In the genomic region with DNA sequence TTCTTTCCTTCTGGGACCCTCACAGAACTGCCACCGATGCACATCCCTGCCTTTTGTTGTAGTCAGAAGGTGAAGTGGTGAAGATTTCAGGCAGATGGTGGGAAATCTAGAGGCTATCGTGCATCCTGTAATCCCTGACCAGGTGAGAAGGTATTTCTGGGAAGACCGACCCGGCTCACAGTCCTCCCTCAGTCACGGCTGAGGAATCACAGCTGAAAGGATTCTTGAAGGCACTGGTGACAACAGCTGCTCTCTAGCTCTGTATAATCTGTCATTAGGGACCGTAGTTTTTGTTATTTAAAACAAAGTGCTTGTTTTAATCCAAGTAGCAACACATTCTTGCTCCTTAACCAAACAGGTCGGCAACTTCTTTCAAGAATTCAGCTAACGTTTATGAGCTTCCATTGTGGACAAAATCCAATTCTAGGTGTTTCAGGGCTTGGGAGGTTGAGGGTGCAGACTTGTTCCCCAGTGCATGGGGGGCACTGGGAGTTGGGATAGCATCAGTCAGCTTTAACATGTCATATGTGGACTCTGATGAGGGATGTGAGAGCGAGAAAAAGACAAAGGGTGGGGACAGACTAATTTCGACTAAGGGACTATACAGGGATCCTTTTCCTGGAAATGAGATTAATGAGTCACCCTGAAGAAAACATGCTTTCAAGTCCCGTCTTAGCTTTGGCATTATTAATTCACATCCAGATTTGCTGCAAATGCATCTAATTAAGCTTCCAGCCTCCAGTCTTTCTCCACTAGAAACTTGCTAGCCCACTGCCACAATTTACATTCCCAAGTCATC, we compare ENCODE assay signal across 24 cellular contexts.
DNase-seq lines count a peak whose midpoint lies in the region; ATAC-seq and TF ChIP-seq lines count a peak whose summit lies in the region.
"Had no signal": no experiment of that assay in that cellular context is flagged by ENCODE, and none has a peak within 500 bp of the region (broad histone marks: within the 10 kb centered on the region; RNA-seq: fewer than 3 reads in every experiment).

No MANE protein-coding gene starts in this region.

- H3K27me3 Mint-ChIP-seq in activated CD4-positive, alpha-beta T cell treated with anti-CD3 and anti-CD28 coated beads for 36 hours = no peaks in the 10 kb centered on the region
- H3K27me3 Mint-ChIP-seq: activated naive CD8-positive, alpha-beta T cell had no signal

- WGBS in heart right ventricle, 2 donors = 46 to 59% methylated on average over 11 of the region's 11 CpGs

- peaks cover 7% of the 10 kb centered on the region for H3K4me1 Mint-ChIP-seq in activated CD4-positive, alpha-beta T cell treated with anti-CD3 and anti-CD28 coated beads for 36 hours
- H3K4me1 Mint-ChIP-seq: naive B cell had no signal

- H3K9me3 ChIP-seq in heart right ventricle = no peaks in the 10 kb centered on the region
- H3K9me3 ChIP-seq: BE2C, esophagus muscularis mucosa had no signal

- H3K36me3 ChIP-seq in heart right ventricle = no peaks in the 10 kb centered on the region
- H3K36me3 ChIP-seq: BE2C, esophagus muscularis mucosa had no signal

- ATAC-seq in activated CD4-positive, alpha-beta T cell treated with anti-CD3 and anti-CD28 coated beads for 36 hours = peak; percentile 19
- ATAC-seq in HG03520 (IDR thresholded peaks at IDR 0.05; ENCODE audit: unreplicated experiment) (no peak), heart right ventricle (no peak)
- ATAC-seq: activated CD8-positive, alpha-beta T cell treated with anti-CD3 and anti-CD28 coated beads for 36 hours; activated T-cell treated with anti-CD3 and anti-CD28 coated beads, Interleukin-2, amount 50 U/mL, for 4 hours; right cardiac atrium had no signal

- H3K27ac ChIP-seq in heart right ventricle = no peak overlapping the region
- H3K27ac ChIP-seq: esophagus muscularis mucosa had no signal

- TF ChIP-seq CTCF in foreskin fibroblast (IDR thresholded peaks at IDR 0.05; ENCODE audit: low read depth, low read length) = no peak
- TF ChIP-seq CTCF in heart right ventricle (IDR thresholded peaks at IDR 0.05) = no peak

- CTCF ChIA-PET in activated CD4-positive, alpha-beta T cell treated with anti-CD3 and anti-CD28 coated beads for 36 hours (lab: Charles Lee) = interaction anchor here (0.6 to 12.9 kb wide), 16 partner anchors 8 to 1081 kb away, joined by 3 to 162 read pairs (median 4); partner anchors contain the start of gene FAM98B

- H3K4me1 ChIP-seq in heart right ventricle = peaks cover 0 to 5% (median 0%) of the 10 kb centered on the region in 9 donors

- no peaks in the 10 kb centered on the region for H3K36me3 Mint-ChIP-seq in activated CD4-positive, alpha-beta T cell treated with anti-CD3 and anti-CD28 coated beads for 36 hours (ENCODE audit: low read depth)
- H3K36me3 Mint-ChIP-seq: activated naive CD8-positive, alpha-beta T cell; naive B cell had no signal

- peaks cover 0 to 28% (median 6%) of the 10 kb centered on the region in 7 donors for H3K27me3 ChIP-seq in heart right ventricle
- H3K27me3 ChIP-seq: BE2C had no signal

- DNase-seq in activated CD4-positive, alpha-beta T cell treated with anti-CD3 and anti-CD28 coated beads for 36 hours = no peak
- no peak for DNase-seq in activated CD4-positive, alpha-beta T cell treated with anti-CD3 and anti-CD28 coated beads, Interleukin-2, amount 50 U/mL, for 1 hour
- DNase-seq in RPMI7951 (ENCODE audit: low read depth) (peak; percentile 41), foreskin fibroblast (peak; percentile 6 to 33), heart right ventricle (no peak), NCI-H1694 (lab: John Stamatoyannopoulos, UW) (no peak)
- DNase-seq in activated naive CD4-positive, alpha-beta T cell treated with Interleukin-2 at 50 U/mL for 16 hours = no peak
- DNase-seq: activated CD8-positive, alpha-beta T cell treated with anti-CD3 and anti-CD28 coated beads for 36 hours; activated T-cell treated with anti-CD3 and anti-CD28 coated beads, Interleukin-2, amount 50 U/mL, for 4 hours; BE2C; Calu3; effector CD8-positive, alpha-beta T cell; GOT3; naive B cell; NCI-H1105; NCI-H2081; NCI-H510A treated with DMSO at 0.1 percent for 48 hours; right cardiac atrium; Right ventricle myocardium superior; T1000; trophoblast cell had no signal

- no peak overlapping the region for H3K4me3 ChIP-seq in foreskin fibroblast (ENCODE audit: low read depth in 1 of 2, low read length in 2 of 2)
- no peak overlapping the region for H3K4me3 ChIP-seq in heart right ventricle
- H3K4me3 ChIP-seq: esophagus muscularis mucosa had no signal

- no peak overlapping the region for H3K27ac Mint-ChIP-seq in activated CD4-positive, alpha-beta T cell treated with anti-CD3 and anti-CD28 coated beads for 36 hours
- H3K27ac Mint-ChIP-seq: activated CD8-positive, alpha-beta T cell treated with anti-CD3 and anti-CD28 coated beads for 36 hours; activated naive CD8-positive, alpha-beta T cell; naive B cell had no signal

- no peak overlapping the region for H3K4me3 Mint-ChIP-seq in activated CD4-positive, alpha-beta T cell treated with anti-CD3 and anti-CD28 coated beads for 36 hours
- H3K4me3 Mint-ChIP-seq: activated CD8-positive, alpha-beta T cell treated with anti-CD3 and anti-CD28 coated beads for 36 hours; activated naive CD8-positive, alpha-beta T cell; activated T-cell treated with anti-CD3 and anti-CD28 coated beads, Interleukin-2, amount 50 U/mL, for 4 hours; naive B cell had no signal

- no peaks in the 10 kb centered on the region for H3K9me3 Mint-ChIP-seq in activated CD4-positive, alpha-beta T cell treated with anti-CD3 and anti-CD28 coated beads for 36 hours (ENCODE audit: low read depth)
- H3K9me3 Mint-ChIP-seq: activated CD8-positive, alpha-beta T cell treated with anti-CD3 and anti-CD28 coated beads for 36 hours; activated T-cell treated with anti-CD3 and anti-CD28 coated beads, Interleukin-2, amount 50 U/mL, for 4 hours; naive B cell had no signal

- POLR2A ChIA-PET in activated CD4-positive, alpha-beta T cell treated with anti-CD3 and anti-CD28 coated beads for 36 hours (lab: Charles Lee) = no interaction called here

- intact Hi-C loops in activated CD4-positive, alpha-beta T cell treated with anti-CD3 and anti-CD28 coated beads for 36 hours (cut with DNase I, micrococcal nuclease) = loop anchor here (2.0 to 5.0 kb wide), 5 partner anchors 112 to 1052 kb away; partner anchors contain the start of gene THBS1 (in 2 of the 2)
- intact Hi-C loops in heart right ventricle (cut with DNase I) = loop anchor here in 6 of 10 donors (5.0 to 10.0 kb wide), 4 partner anchors 877 to 1052 kb away; partner anchors contain the start of gene THBS1 (in 4 of the 6)

Comparison
In these comparisons a context has a peak if more than half of its experiments do, and no peak if none do; other contexts are left out.
1. DNase-seq: peak in RPMI7951 (single experiment) and foreskin fibroblast (2 of 2); none in activated CD4-positive, alpha-beta T cell treated with anti-CD3 and anti-CD28 coated beads for 36 hours (single experiment), activated CD4-positive, alpha-beta T cell treated with anti-CD3 and anti-CD28 coated beads, Interleukin-2, amount 50 U/mL, for 1 hour (single experiment), activated naive CD4-positive, alpha-beta T cell treated with Interleukin-2 at 50 U/mL for 16 hours (single experiment), heart right ventricle (0 of 2) and NCI-H1694 (single experiment).